ENCODE assay signal across 2 cellular contexts in the genomic region with DNA sequence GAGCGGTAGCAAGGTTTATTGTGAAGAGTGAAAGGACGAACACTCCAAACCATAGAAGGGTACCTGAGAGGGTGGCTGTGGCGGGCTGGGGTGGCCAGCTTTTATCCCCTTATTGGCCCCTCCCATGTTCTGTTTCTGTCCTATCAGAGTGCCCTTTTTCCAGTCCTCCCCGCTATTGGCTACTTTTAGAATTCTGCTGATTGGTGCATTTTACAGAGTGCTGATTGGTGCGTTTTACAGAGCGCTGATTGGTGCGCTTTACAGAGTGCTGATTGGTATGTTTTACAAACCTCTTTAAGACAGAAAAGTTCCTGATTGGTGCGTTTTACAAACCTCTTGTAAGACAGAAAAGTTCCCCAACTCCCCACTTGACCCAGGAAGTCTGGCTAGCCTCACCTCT.
A peak's percentile ranks its signal among the peaks of the same experiment; 100 is the strongest.
TF ChIP-seq lines count a peak whose summit lies in the region.

No MANE protein-coding gene starts in this region.

TF ChIP-seq in HepG2, 621 proteins besides CTCF, POLR2A, EP300 and RAD21:
- TF ChIP-seq ZNF589 (CRISPR knock-in tag; conservative IDR thresholded peaks at IDR 0.05), result no peak
- no peak for TF ChIP-seq REXO4 (CRISPR knock-in tag; IDR thresholded peaks at IDR 0.05; ENCODE audit: borderline replicate concordance)
- TF ChIP-seq MAFK (conservative IDR thresholded peaks at IDR 0.05 in 1 of 2, IDR thresholded peaks at IDR 0.05 in 1 of 2; ENCODE audit: low read length in 2 of 2), result peak; percentile 62 to 77
- TF ChIP-seq KDM5B (CRISPR knock-in tag; IDR thresholded peaks at IDR 0.05; ENCODE audit: borderline replicate concordance), result no peak
- no peak for TF ChIP-seq TIGD3 (CRISPR knock-in tag; IDR thresholded peaks at IDR 0.05; ENCODE audit: borderline replicate concordance)
- TF ChIP-seq TCF7L2 (IDR thresholded peaks at IDR 0.05; ENCODE audit: low read depth, low read length), result no peak
- TF ChIP-seq, protein P1, sequence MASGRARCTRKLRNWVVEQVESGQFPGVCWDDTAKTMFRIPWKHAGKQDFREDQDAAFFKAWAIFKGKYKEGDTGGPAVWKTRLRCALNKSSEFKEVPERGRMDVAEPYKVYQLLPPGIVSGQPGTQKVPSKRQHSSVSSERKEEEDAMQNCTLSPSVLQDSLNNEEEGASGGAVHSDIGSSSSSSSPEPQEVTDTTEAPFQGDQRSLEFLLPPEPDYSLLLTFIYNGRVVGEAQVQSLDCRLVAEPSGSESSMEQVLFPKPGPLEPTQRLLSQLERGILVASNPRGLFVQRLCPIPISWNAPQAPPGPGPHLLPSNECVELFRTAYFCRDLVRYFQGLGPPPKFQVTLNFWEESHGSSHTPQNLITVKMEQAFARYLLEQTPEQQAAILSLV (CRISPR knock-in tag; IDR thresholded peaks at IDR 0.05; ENCODE audit: borderline replicate concordance), result no peak
- TF ChIP-seq, protein P2, sequence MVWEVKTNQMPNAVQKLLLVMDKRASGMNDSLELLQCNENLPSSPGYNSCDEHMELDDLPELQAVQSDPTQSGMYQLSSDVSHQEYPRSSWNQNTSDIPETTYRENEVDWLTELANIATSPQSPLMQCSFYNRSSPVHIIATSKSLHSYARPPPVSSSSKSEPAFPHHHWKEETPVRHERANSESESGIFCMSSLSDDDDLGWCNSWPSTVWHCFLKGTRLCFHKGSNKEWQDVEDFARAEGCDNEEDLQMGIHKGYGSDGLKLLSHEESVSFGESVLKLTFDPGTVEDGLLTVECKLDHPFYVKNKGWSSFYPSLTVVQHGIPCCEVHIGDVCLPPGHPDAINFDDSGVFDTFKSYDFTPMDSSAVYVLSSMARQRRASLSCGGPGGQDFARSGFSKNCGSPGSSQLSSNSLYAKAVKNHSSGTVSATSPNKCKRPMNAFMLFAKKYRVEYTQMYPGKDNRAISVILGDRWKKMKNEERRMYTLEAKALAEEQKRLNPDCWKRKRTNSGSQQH (CRISPR knock-in tag; IDR thresholded peaks at IDR 0.05; ENCODE audit: low read depth), result no peak
- TF ChIP-seq UBTF (CRISPR knock-in tag; IDR thresholded peaks at IDR 0.05), result no peak
- no peak for TF ChIP-seq ZNF274 (CRISPR knock-in tag; IDR thresholded peaks at IDR 0.05)
- no peak for TF ChIP-seq CENPX (CRISPR knock-in tag; IDR thresholded peaks at IDR 0.05)
- peak; percentile 69 for TF ChIP-seq MAFF (IDR thresholded peaks at IDR 0.05; ENCODE audit: low read depth, low read length)
- TF ChIP-seq AHR (CRISPR knock-in tag; IDR thresholded peaks at IDR 0.05), result no peak
- no peak for TF ChIP-seq TBX2 (CRISPR knock-in tag; IDR thresholded peaks at IDR 0.05; ENCODE audit: borderline replicate concordance)
- no peak for TF ChIP-seq ZNF264 (CRISPR knock-in tag; IDR thresholded peaks at IDR 0.05)

TF ChIP-seq in K562, 482 proteins besides CTCF, POLR2A, EP300 and RAD21:
- peak; percentile 45; the same call in 1 of the 2 replicates for TF ChIP-seq C11orf30 (IDR thresholded peaks at IDR 0.05; ENCODE audit: low read depth)
- TF ChIP-seq ZNF316 (IDR thresholded peaks at IDR 0.05), result peak; percentile 75
- no peak for TF ChIP-seq ZNF12 (CRISPR knock-in tag; IDR thresholded peaks at IDR 0.05)
- TF ChIP-seq ZNF431 (CRISPR knock-in tag; IDR thresholded peaks at IDR 0.05), result no peak
- TF ChIP-seq BRD9 (IDR thresholded peaks at IDR 0.05; ENCODE audit: low read depth, partially characterized antibody), result no peak
- TF ChIP-seq MAFF (IDR thresholded peaks at IDR 0.05; ENCODE audit: low read length), result peak; percentile 23; the same call in 1 of the 2 replicates
- 0 out of 2 replicates have a peak, but pooled peaks have one; percentile 33 for TF ChIP-seq MAFG (tag; conservative IDR thresholded peaks at IDR 0.05)
- peak; percentile 5; the same call in 1 of the 2 replicates for TF ChIP-seq MAFK (IDR thresholded peaks at IDR 0.05; ENCODE audit: low read length)
